In genomic region chr9:37300620-37301368, GRCh38 we compare ENCODE assay signal across 11 cellular contexts.
DNase-seq lines count a peak whose midpoint lies in the region; ATAC-seq, FAIRE-seq and TF ChIP-seq lines count a peak whose summit lies in the region.
"Had no signal": no experiment of that assay in that cellular context is flagged by ENCODE, and none has a peak within 500 bp of the region (broad histone marks: within the 10 kb centered on the region; RNA-seq: fewer than 3 reads in every experiment).

No MANE protein-coding gene starts in this region.

- H3K36me3 ChIP-seq in mesendoderm (ENCODE audit: control insufficient read depth, insufficient read depth, low read length) (no peaks in the 10 kb centered on the region), endodermal cell (ENCODE audit: control insufficient read depth, insufficient read depth, low read length) (no peaks in the 10 kb centered on the region), kidney (ENCODE audit: control insufficient read depth in 1 of 2, insufficient read depth in 2 of 2, low read length in 2 of 2) (peaks cover 3 to 4% of the 10 kb centered on the region in 2 donors)

- H3K4me1 ChIP-seq in mesendoderm (ENCODE audit: control insufficient read depth, low read depth, low read length) (no peaks in the 10 kb centered on the region), endodermal cell (ENCODE audit: control insufficient read depth, insufficient read depth, low read length) (no peaks in the 10 kb centered on the region), kidney (ENCODE audit: control insufficient read depth in 1 of 2, insufficient read depth in 1 of 2, low read depth in 1 of 2, low read length in 2 of 2) (no peaks in the 10 kb centered on the region)
- H3K4me1 ChIP-seq: suprapubic skin had no signal

- H3K79me2 ChIP-seq in mesendoderm (ENCODE audit: control insufficient read depth, insufficient read depth, low read length): no peaks in the 10 kb centered on the region

- H3K27ac ChIP-seq in mesendoderm (ENCODE audit: low read depth, low read length) (no peak overlapping the region), endodermal cell (ENCODE audit: low read depth, low read length) (no peak overlapping the region), kidney (ENCODE audit: low read depth in 2 of 2, low read length in 2 of 2) (no peak overlapping the region)
- H3K27ac ChIP-seq: suprapubic skin had no signal

- no peaks in the 10 kb centered on the region for H3K27me3 Mint-ChIP-seq in activated CD8-positive, alpha-beta T cell treated with anti-CD3 and anti-CD28 coated beads, Interleukin-2, amount 10 ng/mL, durations not matched to agents 7 days and 5 days (ENCODE audit: low read depth)
- no peaks in the 10 kb centered on the region for H3K27me3 Mint-ChIP-seq in endodermal cell (ENCODE audit: insufficient read depth)

- FAIRE-seq in kidney (lab: Jason Lieb, UNC): no peak

- no peak overlapping the region for H4K5ac ChIP-seq in mesendoderm (ENCODE audit: low read length)

- intact Hi-C loops in kidney (cut with DNase I): no loop called here

- no peak overlapping the region for H3K23ac ChIP-seq in mesendoderm (ENCODE audit: low read length)

- CTCF ChIA-PET in activated CD8-positive, alpha-beta T cell treated with anti-CD3 and anti-CD28 coated beads, Interleukin-2, amount 10 ng/mL, durations not matched to agents 7 days and 5 days (lab: Charles Lee): interaction anchor here (0.7 to 2.5 kb wide), 17 partner anchors 7 to 219 kb away, joined by 3 to 13 read pairs (median 3); no protein-coding TSS in a partner anchor

- H3K4me1 Mint-ChIP-seq in activated CD8-positive, alpha-beta T cell treated with anti-CD3 and anti-CD28 coated beads, Interleukin-2, amount 10 ng/mL, durations not matched to agents 7 days and 5 days (ENCODE audit: low read depth): peaks cover 67% of the 10 kb centered on the region
- H3K4me1 Mint-ChIP-seq in endodermal cell: peaks cover 3% of the 10 kb centered on the region

- no peak overlapping the region for H3K4me2 ChIP-seq in mesendoderm (ENCODE audit: low read length)

- peak; percentile 53 for ATAC-seq in HG02870 (IDR thresholded peaks at IDR 0.05; ENCODE audit: unreplicated experiment)
- ATAC-seq in activated CD8-positive, alpha-beta T cell treated with anti-CD3 and anti-CD28 coated beads, Interleukin-2, amount 10 ng/mL, durations not matched to agents 7 days and 5 days: no peak
- ATAC-seq: left colon had no signal

- no peak overlapping the region for H2BK15ac ChIP-seq in mesendoderm (replicated peaks; ENCODE audit: low read depth)

- H3K4me3 ChIP-seq in mesendoderm (ENCODE audit: low read length) (no peak overlapping the region), endodermal cell (ENCODE audit: low read length) (no peak overlapping the region), kidney (ENCODE audit: low read length in 2 of 2) (no peak overlapping the region)
- H3K4me3 ChIP-seq: suprapubic skin had no signal

- H3K27ac Mint-ChIP-seq in activated CD8-positive, alpha-beta T cell treated with anti-CD3 and anti-CD28 coated beads, Interleukin-2, amount 10 ng/mL, durations not matched to agents 7 days and 5 days: peak overlapping the region; percentile 91
- H3K27ac Mint-ChIP-seq in endodermal cell: no peak overlapping the region

- no peak overlapping the region for H3K56ac ChIP-seq in mesendoderm (ENCODE audit: low read length)

- H3K79me1 ChIP-seq in mesendoderm (ENCODE audit: low read length): no peaks in the 10 kb centered on the region

- no CpG with 5 or more reads among the region's 1 CpG for WGBS in mesendoderm (ENCODE audit: extremely low coverage, insufficient coverage, low lambda C conversion rate)
- 13% methylated on average over 1 of the region's 1 CpG; no CpG with 5 or more reads in 1 of the 2 experiments for WGBS in endodermal cell (ENCODE audit: insufficient coverage in 1 of 2, insufficient read length in 1 of 2), 2 experiments

- peaks cover 40% of the 10 kb centered on the region for H3K36me3 Mint-ChIP-seq in activated CD8-positive, alpha-beta T cell treated with anti-CD3 and anti-CD28 coated beads, Interleukin-2, amount 10 ng/mL, durations not matched to agents 7 days and 5 days (ENCODE audit: low read depth)
- H3K36me3 Mint-ChIP-seq in endodermal cell (ENCODE audit: low read depth): peaks cover 2% of the 10 kb centered on the region

- H2AK5ac ChIP-seq in mesendoderm (ENCODE audit: low read length): no peak overlapping the region

- H2BK120ac ChIP-seq in mesendoderm (ENCODE audit: low read depth, low read length): no peak overlapping the region

- no peak overlapping the region for H3K4ac ChIP-seq in mesendoderm (ENCODE audit: low read depth, low read length)

- no peak overlapping the region for H4K8ac ChIP-seq in mesendoderm (ENCODE audit: low read depth, low read length)

- POLR2A ChIA-PET in activated CD8-positive, alpha-beta T cell treated with anti-CD3 and anti-CD28 coated beads, Interleukin-2, amount 10 ng/mL, durations not matched to agents 7 days and 5 days (lab: Charles Lee): interaction anchor here (1.2 to 2.4 kb wide), 2 partner anchors 180 to 221 kb away, joined by 4 to 14 read pairs; partner anchors contain the start of gene ZCCHC7

- H3K18ac ChIP-seq in mesendoderm (ENCODE audit: low read length): no peak overlapping the region

- no peaks in the 10 kb centered on the region for H3K9me3 ChIP-seq in endodermal cell (ENCODE audit: control insufficient read depth, low read length)
- no peaks in the 10 kb centered on the region for H3K9me3 ChIP-seq in kidney (ENCODE audit: control insufficient read depth in 1 of 2, low read length in 2 of 2)
- H3K9me3 ChIP-seq: suprapubic skin had no signal

- TF ChIP-seq CTCF in endodermal cell (conservative IDR thresholded peaks at IDR 0.05): no peak
- no peak for TF ChIP-seq CTCF in kidney (IDR thresholded peaks at IDR 0.05; ENCODE audit: borderline replicate concordance, extremely low read depth, insufficient read depth)

- H3K9me3 Mint-ChIP-seq in activated CD8-positive, alpha-beta T cell treated with anti-CD3 and anti-CD28 coated beads, Interleukin-2, amount 10 ng/mL, durations not matched to agents 7 days and 5 days (ENCODE audit: insufficient read depth): no peaks in the 10 kb centered on the region
- H3K9me3 Mint-ChIP-seq in endodermal cell: no peaks in the 10 kb centered on the region

- DNase-seq in EL: peak; percentile 39
- DNase-seq in activated CD8-positive, alpha-beta T cell treated with anti-CD3 and anti-CD28 coated beads, Interleukin-2, amount 10 ng/mL, durations not matched to agents 7 days and 5 days: no peak
- peak; percentile 7 for DNase-seq in mesendoderm
- DNase-seq in endodermal cell: no peak
- no peak for DNase-seq in effector CD4-positive, alpha-beta T cell
- DNase-seq in kidney: no peak
- DNase-seq in RKO (ENCODE audit: low spot score): no peak
- DNase-seq: GDM1, left colon had no signal

- no peak overlapping the region for H2BK5ac ChIP-seq in mesendoderm (ENCODE audit: low read length)

- H3K9ac ChIP-seq in mesendoderm (ENCODE audit: low read length): no peak overlapping the region
- no peak overlapping the region for H3K9ac ChIP-seq in endodermal cell (ENCODE audit: extremely low read depth, low read length, poor library complexity, severe bottlenecking)
- no peak overlapping the region for H3K9ac ChIP-seq in kidney (ENCODE audit: low read length in 2 of 2)

- H3K27me3 ChIP-seq in mesendoderm (ENCODE audit: insufficient read depth, low read length, poor library complexity) (no peaks in the 10 kb centered on the region), endodermal cell (ENCODE audit: control insufficient read depth, insufficient read depth, low read length, poor library complexity, severe bottlenecking) (no peaks in the 10 kb centered on the region)
- H3K27me3 ChIP-seq: suprapubic skin had no signal

- peak overlapping the region; percentile 69 for H3K4me3 Mint-ChIP-seq in activated CD8-positive, alpha-beta T cell treated with anti-CD3 and anti-CD28 coated beads, Interleukin-2, amount 10 ng/mL, durations not matched to agents 7 days and 5 days
- H3K4me3 Mint-ChIP-seq in endodermal cell: no peak overlapping the region

Comparison
In these comparisons a context has a peak if more than half of its experiments do, and no peak if none do; other contexts are left out.
1. DNase-seq: peak in EL (single experiment) and mesendoderm (single experiment); none in activated CD8-positive, alpha-beta T cell treated with anti-CD3 and anti-CD28 coated beads, Interleukin-2, amount 10 ng/mL, durations not matched to agents 7 days and 5 days (single experiment), endodermal cell (single experiment), effector CD4-positive, alpha-beta T cell (single experiment), kidney (single experiment) and RKO (single experiment).